ENCODE assay signal across 10 cellular contexts in genomic region chr15:52683585-52683984, GRCh38. TPM values are rescaled to one million over a fixed set of nuclear protein-coding genes. Genes with fewer than 3 reads are reported as not detected.
DNase-seq lines count a peak whose midpoint lies in the region; ATAC-seq and TF ChIP-seq lines count a peak whose summit lies in the region.
"Had no signal": no experiment of that assay in that cellular context is flagged by ENCODE, and none has a peak within 500 bp of the region (broad histone marks: within the 10 kb centered on the region; RNA-seq: fewer than 3 reads in every experiment).

No MANE protein-coding gene starts in this region.

- H3K9me3 Mint-ChIP-seq in stimulated activated naive CD8-positive, alpha-beta T cell treated with anti-CD3 and anti-CD28 coated beads, Interleukin-15, amount 100 ng/mL, for 72 hours: no peaks in the 10 kb centered on the region

- H3K27me3 Mint-ChIP-seq in stimulated activated naive CD8-positive, alpha-beta T cell treated with anti-CD3 and anti-CD28 coated beads, Interleukin-15, amount 100 ng/mL, for 72 hours: no peaks in the 10 kb centered on the region

- in situ Hi-C loops in gastrocnemius medialis (cut with MboI; ENCODE audit: low sequenced_read_pairs in 4 of 4): loop anchor here in 1 of 4 donors (5.0 kb wide), 1 partner anchor 49 kb away; no protein-coding TSS in a partner anchor

- H3K4me3 ChIP-seq in gastrocnemius medialis: no peak overlapping the region
- H3K4me3 ChIP-seq: uterus had no signal

- no peaks in the 10 kb centered on the region for H3K36me3 ChIP-seq in gastrocnemius medialis
- H3K36me3 ChIP-seq: uterus had no signal

- H3K4me1 Mint-ChIP-seq in stimulated activated naive CD8-positive, alpha-beta T cell treated with anti-CD3 and anti-CD28 coated beads, Interleukin-15, amount 100 ng/mL, for 72 hours: peaks cover 25% of the 10 kb centered on the region

- H3K4me1 ChIP-seq in gastrocnemius medialis: peaks cover 0 to 13% of the 10 kb centered on the region in 2 donors
- H3K4me1 ChIP-seq: uterus had no signal

- peak overlapping the region in 1 of 2 donors; percentile 16 for H3K4me3 Mint-ChIP-seq in stimulated activated naive CD8-positive, alpha-beta T cell treated with anti-CD3 and anti-CD28 coated beads, Interleukin-15, amount 100 ng/mL, for 72 hours

- no peak for TF ChIP-seq POLR2A in gastrocnemius medialis (IDR thresholded peaks at IDR 0.05)

- no peaks in the 10 kb centered on the region for H3K27me3 ChIP-seq in gastrocnemius medialis
- H3K27me3 ChIP-seq: uterus had no signal

- no peak overlapping the region for H3K27ac ChIP-seq in gastrocnemius medialis
- H3K27ac ChIP-seq: uterus had no signal

- H3K27ac Mint-ChIP-seq in stimulated activated naive CD8-positive, alpha-beta T cell treated with anti-CD3 and anti-CD28 coated beads, Interleukin-15, amount 100 ng/mL, for 72 hours: peak overlapping the region in 1 of 2 donors; percentile 83

- no peaks in the 10 kb centered on the region for H3K9me3 ChIP-seq in gastrocnemius medialis
- H3K9me3 ChIP-seq: uterus had no signal

- intact Hi-C loops in gastrocnemius medialis (cut with DNase I; ENCODE audit: low total_unique reads): no loop called here

- DNase-seq in stimulated activated naive CD8-positive, alpha-beta T cell treated with anti-CD3 and anti-CD28 coated beads, Interleukin-15, Interleukin-2, amounts not matched to agents 100 U/mL and 50 U/mL, for 24 hours: no peak
- no peak for DNase-seq in stimulated activated naive CD8-positive, alpha-beta T cell treated with anti-CD3 and anti-CD28 coated beads, Interleukin-15, amount 100 ng/mL, for 72 hours
- DNase-seq in RPMI8226 (peak; percentile 69), gastrocnemius medialis (no peak), NCI-H226 (no peak)
- no peak for DNase-seq in stimulated activated CD4-positive, alpha-beta T cell treated with anti-CD3 and anti-CD28 coated beads, Interleukin-4, amount 100 ng/mL, for 1 hour
- DNase-seq: caudate nucleus, uterus had no signal

- no peak for TF ChIP-seq CTCF in gastrocnemius medialis (IDR thresholded peaks at IDR 0.05 in 4 of 5, conservative IDR thresholded peaks at IDR 0.05 in 1 of 5)

- ATAC-seq in stimulated activated naive CD8-positive, alpha-beta T cell treated with anti-CD3 and anti-CD28 coated beads, Interleukin-15, Interleukin-2, amounts not matched to agents 100 U/mL and 50 U/mL, for 24 hours: peak; percentile 21
- ATAC-seq in stimulated activated naive CD8-positive, alpha-beta T cell treated with anti-CD3 and anti-CD28 coated beads, Interleukin-15, amount 100 ng/mL, for 72 hours: no peak
- ATAC-seq in HG02981 (IDR thresholded peaks at IDR 0.05; ENCODE audit: unreplicated experiment): peak; percentile 48
- ATAC-seq in HG03520 (IDR thresholded peaks at IDR 0.05; ENCODE audit: unreplicated experiment): no peak
- ATAC-seq in gastrocnemius medialis: no peak

RNA-seq across cellular contexts. Expression of gene ATOSA, which starts 4.4 kb away (rescaled TPM):
- total RNA-seq in gastrocnemius medialis: 100 to 1,000 TPM in 3 of 4 donors, 10 to 100 TPM in 1; 61.9 to 491 (median 137) TPM

Comparison
In these comparisons a context has a peak if more than half of its experiments do, and no peak if none do; other contexts are left out.
1. ATAC-seq: peak in stimulated activated naive CD8-positive, alpha-beta T cell treated with anti-CD3 and anti-CD28 coated beads, Interleukin-15, Interleukin-2, amounts not matched to agents 100 U/mL and 50 U/mL, for 24 hours (single experiment) and HG02981 (single experiment); none in stimulated activated naive CD8-positive, alpha-beta T cell treated with anti-CD3 and anti-CD28 coated beads, Interleukin-15, amount 100 ng/mL, for 72 hours (single experiment), HG03520 (single experiment) and gastrocnemius medialis (0 of 2).